ENCODE assay signal across 2 cellular contexts in the genomic region with DNA sequence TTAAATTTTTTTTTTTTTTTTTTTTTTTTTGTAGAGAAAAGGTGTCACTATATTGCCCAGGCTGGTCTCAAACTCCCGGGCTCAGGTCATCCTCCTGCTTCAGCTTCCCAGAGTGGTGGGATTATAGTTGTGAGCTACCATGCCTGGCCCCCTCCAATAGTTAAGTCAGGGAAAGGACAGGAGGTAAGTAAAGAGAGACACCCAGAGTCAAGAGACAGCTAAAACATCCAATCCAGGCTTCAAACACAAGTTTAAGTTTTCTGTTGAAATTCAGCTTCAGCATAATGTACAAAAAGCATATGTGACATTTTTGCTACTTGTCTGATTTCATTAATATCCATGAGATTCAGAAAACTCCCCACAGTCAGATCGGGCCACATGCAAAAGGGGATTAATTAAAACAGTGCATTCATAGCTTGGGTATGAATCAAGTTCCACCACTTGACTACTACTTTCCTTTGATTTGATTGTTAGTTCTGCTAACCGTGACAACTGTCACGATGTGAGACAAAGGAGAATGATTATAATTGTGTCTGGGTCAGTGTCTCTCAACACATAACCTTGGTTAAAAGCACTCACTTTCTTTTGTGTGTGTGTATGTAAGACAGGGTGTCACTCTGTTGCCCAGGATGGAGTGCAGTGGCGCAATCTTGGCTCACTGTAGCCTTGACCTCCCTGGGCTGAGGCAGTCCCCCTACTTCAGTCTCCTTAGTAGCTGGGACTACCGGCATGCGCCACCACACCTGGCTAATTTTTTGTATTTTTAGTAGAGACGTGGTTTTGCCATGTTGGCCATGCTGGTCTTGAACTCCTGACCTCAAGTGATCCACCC.
A peak's percentile ranks its signal among the peaks of the same experiment; 100 is the strongest.
TF ChIP-seq lines count a peak whose summit lies in the region.

No MANE protein-coding gene starts in this region.

TF ChIP-seq in A549, 52 proteins besides CTCF, POLR2A, EP300 and RAD21 (continued from another document):
- TF ChIP-seq, protein P1, sequence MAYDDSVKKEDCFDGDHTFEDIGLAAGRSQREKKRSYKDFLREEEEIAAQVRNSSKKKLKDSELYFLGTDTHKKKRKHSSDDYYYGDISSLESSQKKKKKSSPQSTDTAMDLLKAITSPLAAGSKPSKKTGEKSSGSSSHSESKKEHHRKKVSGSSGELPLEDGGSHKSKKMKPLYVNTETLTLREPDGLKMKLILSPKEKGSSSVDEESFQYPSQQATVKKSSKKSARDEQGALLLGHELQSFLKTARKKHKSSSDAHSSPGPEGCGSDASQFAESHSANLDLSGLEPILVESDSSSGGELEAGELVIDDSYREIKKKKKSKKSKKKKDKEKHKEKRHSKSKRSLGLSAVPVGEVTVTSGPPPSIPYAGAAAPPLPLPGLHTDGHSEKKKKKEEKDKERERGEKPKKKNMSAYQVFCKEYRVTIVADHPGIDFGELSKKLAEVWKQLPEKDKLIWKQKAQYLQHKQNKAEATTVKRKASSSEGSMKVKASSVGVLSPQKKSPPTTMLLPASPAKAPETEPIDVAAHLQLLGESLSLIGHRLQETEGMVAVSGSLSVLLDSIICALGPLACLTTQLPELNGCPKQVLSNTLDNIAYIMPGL (CRISPR knock-in tag; IDR thresholded peaks at IDR 0.05; ENCODE audit: borderline replicate concordance): no peak
- TF ChIP-seq JUN (IDR thresholded peaks at IDR 0.05) (no peak), CBX8 (IDR thresholded peaks at IDR 0.05) (no peak), SMC3 (IDR thresholded peaks at IDR 0.05) (0 out of 3 replicates have a peak, but pooled peaks have one; percentile 26), HOXB5 (CRISPR knock-in tag; IDR thresholded peaks at IDR 0.05) (no peak)
TF ChIP-seq in A549: peak in this region for 2.

TF ChIP-seq in HCT116, 20 proteins besides CTCF, POLR2A, EP300 and RAD21 (continued from another document):
- TF ChIP-seq, protein P2, sequence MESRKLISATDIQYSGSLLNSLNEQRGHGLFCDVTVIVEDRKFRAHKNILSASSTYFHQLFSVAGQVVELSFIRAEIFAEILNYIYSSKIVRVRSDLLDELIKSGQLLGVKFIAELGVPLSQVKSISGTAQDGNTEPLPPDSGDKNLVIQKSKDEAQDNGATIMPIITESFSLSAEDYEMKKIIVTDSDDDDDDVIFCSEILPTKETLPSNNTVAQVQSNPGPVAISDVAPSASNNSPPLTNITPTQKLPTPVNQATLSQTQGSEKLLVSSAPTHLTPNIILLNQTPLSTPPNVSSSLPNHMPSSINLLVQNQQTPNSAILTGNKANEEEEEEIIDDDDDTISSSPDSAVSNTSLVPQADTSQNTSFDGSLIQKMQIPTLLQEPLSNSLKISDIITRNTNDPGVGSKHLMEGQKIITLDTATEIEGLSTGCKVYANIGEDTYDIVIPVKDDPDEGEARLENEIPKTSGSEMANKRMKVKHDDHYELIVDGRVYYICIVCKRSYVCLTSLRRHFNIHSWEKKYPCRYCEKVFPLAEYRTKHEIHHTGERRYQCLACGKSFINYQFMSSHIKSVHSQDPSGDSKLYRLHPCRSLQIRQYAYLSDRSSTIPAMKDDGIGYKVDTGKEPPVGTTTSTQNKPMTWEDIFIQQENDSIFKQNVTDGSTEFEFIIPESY (IDR thresholded peaks at IDR 0.05; ENCODE audit: extremely low read depth, insufficient replicate concordance, low read length): no peak
- TF ChIP-seq JUND (IDR thresholded peaks at IDR 0.05) (no peak), ZFX (IDR thresholded peaks at IDR 0.05) (no peak), EGR1 (IDR thresholded peaks at IDR 0.05; ENCODE audit: low read depth) (no peak), CEBPB (IDR thresholded peaks at IDR 0.05; ENCODE audit: low read depth) (no peak), SIN3A (IDR thresholded peaks at IDR 0.05; ENCODE audit: low read depth) (no peak), EZH2phosphoT487 (IDR thresholded peaks at IDR 0.05; ENCODE audit: borderline replicate concordance) (no peak), ELF1 (IDR thresholded peaks at IDR 0.05; ENCODE audit: borderline replicate concordance, low read depth) (no peak), SP1 (IDR thresholded peaks at IDR 0.05; ENCODE audit: low read depth) (no peak), YY1 (IDR thresholded peaks at IDR 0.05; ENCODE audit: extremely low read depth, insufficient replicate concordance, low read depth, low read length) (no peak)
- TF ChIP-seq, protein P3, sequence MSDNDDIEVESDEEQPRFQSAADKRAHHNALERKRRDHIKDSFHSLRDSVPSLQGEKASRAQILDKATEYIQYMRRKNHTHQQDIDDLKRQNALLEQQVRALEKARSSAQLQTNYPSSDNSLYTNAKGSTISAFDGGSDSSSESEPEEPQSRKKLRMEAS (IDR thresholded peaks at IDR 0.05): no peak
- TF ChIP-seq, protein P4, sequence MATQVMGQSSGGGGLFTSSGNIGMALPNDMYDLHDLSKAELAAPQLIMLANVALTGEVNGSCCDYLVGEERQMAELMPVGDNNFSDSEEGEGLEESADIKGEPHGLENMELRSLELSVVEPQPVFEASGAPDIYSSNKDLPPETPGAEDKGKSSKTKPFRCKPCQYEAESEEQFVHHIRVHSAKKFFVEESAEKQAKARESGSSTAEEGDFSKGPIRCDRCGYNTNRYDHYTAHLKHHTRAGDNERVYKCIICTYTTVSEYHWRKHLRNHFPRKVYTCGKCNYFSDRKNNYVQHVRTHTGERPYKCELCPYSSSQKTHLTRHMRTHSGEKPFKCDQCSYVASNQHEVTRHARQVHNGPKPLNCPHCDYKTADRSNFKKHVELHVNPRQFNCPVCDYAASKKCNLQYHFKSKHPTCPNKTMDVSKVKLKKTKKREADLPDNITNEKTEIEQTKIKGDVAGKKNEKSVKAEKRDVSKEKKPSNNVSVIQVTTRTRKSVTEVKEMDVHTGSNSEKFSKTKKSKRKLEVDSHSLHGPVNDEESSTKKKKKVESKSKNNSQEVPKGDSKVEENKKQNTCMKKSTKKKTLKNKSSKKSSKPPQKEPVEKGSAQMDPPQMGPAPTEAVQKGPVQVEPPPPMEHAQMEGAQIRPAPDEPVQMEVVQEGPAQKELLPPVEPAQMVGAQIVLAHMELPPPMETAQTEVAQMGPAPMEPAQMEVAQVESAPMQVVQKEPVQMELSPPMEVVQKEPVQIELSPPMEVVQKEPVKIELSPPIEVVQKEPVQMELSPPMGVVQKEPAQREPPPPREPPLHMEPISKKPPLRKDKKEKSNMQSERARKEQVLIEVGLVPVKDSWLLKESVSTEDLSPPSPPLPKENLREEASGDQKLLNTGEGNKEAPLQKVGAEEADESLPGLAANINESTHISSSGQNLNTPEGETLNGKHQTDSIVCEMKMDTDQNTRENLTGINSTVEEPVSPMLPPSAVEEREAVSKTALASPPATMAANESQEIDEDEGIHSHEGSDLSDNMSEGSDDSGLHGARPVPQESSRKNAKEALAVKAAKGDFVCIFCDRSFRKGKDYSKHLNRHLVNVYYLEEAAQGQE (IDR thresholded peaks at IDR 0.05; ENCODE audit: low read depth): no peak
